Comparison of ENCODE assay signal across 19 cellular contexts in genomic region chr5:91245871-91246270, GRCh38.
DNase-seq lines count a peak whose midpoint lies in the region; ATAC-seq, FAIRE-seq and TF ChIP-seq lines count a peak whose summit lies in the region.
"Had no signal": no experiment of that assay in that cellular context is flagged by ENCODE, and none has a peak within 500 bp of the region (broad histone marks: within the 10 kb centered on the region; RNA-seq: fewer than 3 reads in every experiment).

No MANE protein-coding gene starts in this region.

- H3K27ac ChIP-seq in K562 (ENCODE audit: extremely low read depth, low read depth, low read length) (no peak overlapping the region), lower lobe of right lung (no peak overlapping the region)
- H3K27ac ChIP-seq: ascending aorta, skin epidermis, upper lobe of right lung had no signal

- TF ChIP-seq CTCF in K562 (IDR thresholded peaks at IDR 0.05 in 2 of 3, conservative IDR thresholded peaks at IDR 0.05 in 1 of 3; ENCODE audit: insufficient read depth in 2 of 3, low read depth in 1 of 3, low read length in 3 of 3) (peak in 1 of 3 experiments; percentile 37; a peak in 3 of 6 replicates), lower lobe of right lung (IDR thresholded peaks at IDR 0.05) (no peak)

- no peak overlapping the region for H3K9ac ChIP-seq in K562 (ENCODE audit: insufficient read depth in 1 of 2, low read depth in 2 of 2, low read length in 2 of 2)

- intact Hi-C loops in K562 (cut with micrococcal nuclease), result loop anchor here (1.0 kb wide), 1 partner anchor 137 kb away; the partner anchor contains the start of gene ARRDC3
- intact Hi-C loops in lower lobe of right lung (cut with DNase I), result no loop called here

- POLR2A ChIA-PET in K562 (lab: Yijun Ruan, JAX), result no interaction called here

- CTCF ChIA-PET in K562 (lab: Yijun Ruan, JAX; ENCODE audit: low intra/inter-chr PET ratio), result interaction anchor here (1.3 kb wide), 1 partner anchor 138 kb away, joined by 5 read pairs; no protein-coding TSS in a partner anchor

- no peak for TF ChIP-seq POLR2A in K562 (conservative IDR thresholded peaks at IDR 0.05)

- H3K4me3 ChIP-seq in K562, result no peak overlapping the region
- no peak overlapping the region for H3K4me3 ChIP-seq in lower lobe of right lung
- H3K4me3 ChIP-seq: ascending aorta, skin epidermis, upper lobe of right lung had no signal

- H3K9me1 ChIP-seq in K562 (ENCODE audit: control insufficient read depth, insufficient read depth, low read length), result no peaks in the 10 kb centered on the region

- no peak for TF ChIP-seq EP300 in K562 (IDR thresholded peaks at IDR 0.05; ENCODE audit: low read length)

- TF ChIP-seq RAD21 in K562 (CRISPR knock-in tag; conservative IDR thresholded peaks at IDR 0.05 in 1 of 2, IDR thresholded peaks at IDR 0.05 in 1 of 2), result peak; percentile 8 to 48; a peak in 2 of 4 replicates

- no peaks in the 10 kb centered on the region for H3K79me2 ChIP-seq in K562 (ENCODE audit: control insufficient read depth, insufficient read depth, low read length)

- H3K36me3 ChIP-seq in K562 (ENCODE audit: control insufficient read depth, insufficient read depth, low read length) (no peaks in the 10 kb centered on the region), lower lobe of right lung (no peaks in the 10 kb centered on the region)
- H3K36me3 ChIP-seq: ascending aorta, upper lobe of right lung had no signal

- H2AFZ ChIP-seq in K562 (ENCODE audit: low read depth, low read length), result no peak overlapping the region

- ATAC-seq in K562 (no peak), lower lobe of right lung (no peak), HG03097 (IDR thresholded peaks at IDR 0.05; ENCODE audit: low FRiP score, unreplicated experiment) (no peak)
- ATAC-seq: upper lobe of right lung had no signal

- no peaks in the 10 kb centered on the region for H4K20me1 ChIP-seq in K562 (replicated peaks; ENCODE audit: control insufficient read depth, insufficient read depth, low read length)

- no peak for FAIRE-seq in K562 (lab: Jason Lieb, UNC)
- FAIRE-seq: colon, RCC 7860 had no signal

- no peak overlapping the region for H3K4me2 ChIP-seq in K562 (ENCODE audit: insufficient read depth, low read length)

- H3K4me1 ChIP-seq in K562 (replicated peaks in 1 of 2; ENCODE audit: control insufficient read depth in 2 of 2, insufficient read depth in 2 of 2, low read length in 2 of 2), result no peaks in the 10 kb centered on the region
- no peaks in the 10 kb centered on the region for H3K4me1 ChIP-seq in lower lobe of right lung
- H3K4me1 ChIP-seq: ascending aorta, upper lobe of right lung had no signal

- in situ Hi-C loops in K562 (cut with MboI), result no loop called here

- 0% methylated on average over 1 of the region's 1 CpG for WGBS in K562 (ENCODE audit: insufficient coverage, low coverage, missing lambda C conversion rate)

- BruUV-seq in K562 (replicated peaks; lab: Mats Ljungman, UMichigan), result no TSS peak

- H3K27me3 ChIP-seq in K562 (ENCODE audit: control insufficient read depth in 2 of 2, insufficient read depth in 2 of 2, low read length in 2 of 2) (no peaks in the 10 kb centered on the region; a peak in 1 of 5 replicates), lower lobe of right lung (ENCODE audit: low read depth) (no peaks in the 10 kb centered on the region)
- H3K27me3 ChIP-seq: ascending aorta, upper lobe of right lung had no signal

- peak; percentile 10 for DNase-seq in AG20443 (ENCODE audit: low spot score)
- peak; percentile 47 for DNase-seq in HT1080 (ENCODE audit: low read depth)
- no peak for DNase-seq in K562 (ENCODE audit: extremely low read depth in 1 of 4, low spot score in 3 of 4)
- peak; percentile 23 for DNase-seq in inferior parietal cortex (ENCODE audit: extremely low spot score)
- no peak for DNase-seq in SKM-1 treated with dmso at 0.1 percent for 144 hours (lab: John Stamatoyannopoulos, UW; ENCODE audit: unreplicated experiment)
- no peak for DNase-seq in lower lobe of right lung
- no peak for DNase-seq in HuH-7.5 (ENCODE audit: low spot score)
- DNase-seq: activated naive CD4-positive, alpha-beta T cell treated with Interleukin-2 at 50 U/mL for 16 hours; AML-193; immature natural killer cell; naive B cell; NCI-H226; stimulated activated CD4-positive, alpha-beta T cell treated with anti-CD3 and anti-CD28 coated beads, Interleukin-2, amount 100 ng/mL, for 48 hours; upper lobe of right lung had no signal

- H3K9me3 ChIP-seq in K562 (replicated peaks; ENCODE audit: control insufficient read depth, insufficient read depth, low read depth, low read length) (no peaks in the 10 kb centered on the region; the same call in 1 of the 2 replicates), lower lobe of right lung (peaks cover 14% of the 10 kb centered on the region)

TF ChIP-seq in K562, 482 proteins besides CTCF, POLR2A, EP300 and RAD21:
- TF ChIP-seq SMAD4 (CRISPR knock-in tag; conservative IDR thresholded peaks at IDR 0.05) (no peak), SP2 (IDR thresholded peaks at IDR 0.05; ENCODE audit: extremely low read depth, low read depth, low read length, poor library complexity, severe bottlenecking) (no peak), PRMT5 (CRISPR knock-in tag; IDR thresholded peaks at IDR 0.05) (no peak), HMG20A (CRISPR knock-in tag; conservative IDR thresholded peaks at IDR 0.05) (no peak), ZNF764 (CRISPR knock-in tag; IDR thresholded peaks at IDR 0.05; ENCODE audit: low read depth) (no peak), DPF2 (IDR thresholded peaks at IDR 0.05) (no peak), RAD51 (IDR thresholded peaks at IDR 0.05; ENCODE audit: borderline replicate concordance, low read depth) (no peak), ILK (tag; IDR thresholded peaks at IDR 0.05; ENCODE audit: borderline replicate concordance, low read depth) (no peak), NR4A1 (CRISPR knock-in tag; IDR thresholded peaks at IDR 0.05) (no peak), NR4A1 (tag; IDR thresholded peaks at IDR 0.05) (no peak), CHD1 (IDR thresholded peaks at IDR 0.05; ENCODE audit: low read length) (no peak), ZC3H4 (CRISPR knock-in tag; IDR thresholded peaks at IDR 0.05; ENCODE audit: borderline replicate concordance) (no peak), ZNF589 (CRISPR knock-in tag; IDR thresholded peaks at IDR 0.05; ENCODE audit: low read depth) (no peak), ZNF217 (CRISPR knock-in tag; IDR thresholded peaks at IDR 0.05) (no peak), ZNF644 (tag; IDR thresholded peaks at IDR 0.05; ENCODE audit: low read depth) (no peak), ZNF77 (CRISPR knock-in tag; IDR thresholded peaks at IDR 0.05) (no peak), LARP7 (IDR thresholded peaks at IDR 0.05) (no peak), PTRF (tag; IDR thresholded peaks at IDR 0.05) (no peak), ZFP1 (CRISPR knock-in tag; IDR thresholded peaks at IDR 0.05) (no peak), PHB2 (IDR thresholded peaks at IDR 0.05; ENCODE audit: low read depth) (no peak)
TF ChIP-seq in K562: peak in this region for 0.

Comparison
In these comparisons a context has a peak if more than half of its experiments do, and no peak if none do; other contexts are left out.
1. DNase-seq: peak in AG20443 (single experiment), HT1080 (single experiment) and inferior parietal cortex (single experiment); none in K562 (0 of 4), SKM-1 treated with dmso at 0.1 percent for 144 hours (single experiment), lower lobe of right lung (single experiment) and HuH-7.5 (single experiment).